In genomic region chr10:28375399-28376354, GRCh38 we compare ENCODE assay signal across 13 cellular contexts.
A peak's percentile ranks its signal among the peaks of the same experiment; 100 is the strongest.
DNase-seq lines count a peak whose midpoint lies in the region; ATAC-seq and TF ChIP-seq lines count a peak whose summit lies in the region.
"Had no signal": no experiment of that assay in that cellular context is flagged by ENCODE, and none has a peak within 500 bp of the region (broad histone marks: within the 10 kb centered on the region; RNA-seq: fewer than 3 reads in every experiment).

No MANE protein-coding gene starts in this region.

- H2BK12ac ChIP-seq in trophoblast cell (ENCODE audit: low read length), result peak overlapping the region; percentile 91

- H3K27ac Mint-ChIP-seq in CD4-positive, alpha-beta T cell, result no peak overlapping the region

- peaks cover 11% of the 10 kb centered on the region for H3K79me1 ChIP-seq in trophoblast cell (ENCODE audit: low read length)

- intact Hi-C loops in CD4-positive, alpha-beta T cell (cut with DNase I, micrococcal nuclease), result no loop called here

- peak overlapping the region; percentile 38 for H2AFZ ChIP-seq in trophoblast cell (ENCODE audit: insufficient read depth, low read length, poor library complexity)

- no peak overlapping the region for H3K9ac ChIP-seq in trophoblast cell (ENCODE audit: low read length)

- H3K36me3 ChIP-seq in trophoblast cell (ENCODE audit: control insufficient read depth in 1 of 2, insufficient read depth in 2 of 2, low read length in 2 of 2), result no peaks in the 10 kb centered on the region
- H3K36me3 ChIP-seq: ascending aorta, HAP-1, tibial nerve had no signal

- TF ChIP-seq CTCF in CD4-positive, alpha-beta T cell (IDR thresholded peaks at IDR 0.05), result no peak

- peak overlapping the region; percentile 60 for H3K18ac ChIP-seq in trophoblast cell (ENCODE audit: low read length)

- peak overlapping the region; percentile 42 for H4K8ac ChIP-seq in trophoblast cell (ENCODE audit: low read depth, low read length)

- peak overlapping the region; percentile 50 for H3K14ac ChIP-seq in trophoblast cell (ENCODE audit: low read length)

- WGBS in trophoblast cell (ENCODE audit: extremely low coverage, insufficient coverage, insufficient read length), result no CpG with 5 or more reads among the region's 10 CpGs

- peaks cover 27% of the 10 kb centered on the region for H3K4me1 Mint-ChIP-seq in CD4-positive, alpha-beta T cell (ENCODE audit: low read depth)

- no peaks in the 10 kb centered on the region for H3K27me3 ChIP-seq in trophoblast cell (ENCODE audit: insufficient read depth, low read length)
- H3K27me3 ChIP-seq in CD4-positive, alpha-beta T cell (ENCODE audit: control insufficient read depth, insufficient read depth, low read length), result no peaks in the 10 kb centered on the region
- H3K27me3 ChIP-seq: ascending aorta, tibial nerve had no signal

- H2AK5ac ChIP-seq in trophoblast cell (ENCODE audit: low read length), result peak overlapping the region; percentile 15

- H4K12ac ChIP-seq in trophoblast cell (ENCODE audit: low read depth, low read length), result peak overlapping the region; percentile 7

- H3K9me3 ChIP-seq in trophoblast cell (ENCODE audit: insufficient read depth, low read depth, low read length), result peaks cover 3% of the 10 kb centered on the region
- H3K9me3 ChIP-seq in CD4-positive, alpha-beta T cell (ENCODE audit: control insufficient read depth, low read length), result no peaks in the 10 kb centered on the region
- H3K9me3 ChIP-seq: ascending aorta, HAP-1, tibial nerve had no signal

- no peak for ATAC-seq in CD4-positive, alpha-beta T cell (ENCODE audit: poor library complexity)
- ATAC-seq in HG02642 (IDR thresholded peaks at IDR 0.05; ENCODE audit: poor library complexity, unreplicated experiment), result no peak

- no peaks in the 10 kb centered on the region for H3K36me3 Mint-ChIP-seq in CD4-positive, alpha-beta T cell (ENCODE audit: low read depth)

- POLR2A ChIA-PET in CD4-positive, alpha-beta T cell (lab: Charles Lee), result interaction anchor here (0.6 kb wide), 1 partner anchor 1618 kb away, joined by 3 read pairs; no protein-coding TSS in a partner anchor

- peak overlapping the region; percentile 95 for H2BK5ac ChIP-seq in trophoblast cell (ENCODE audit: low read depth, low read length, poor library complexity)

- no peak overlapping the region for H3K23ac ChIP-seq in trophoblast cell (ENCODE audit: low read length)

- H3K79me2 ChIP-seq in trophoblast cell (ENCODE audit: control insufficient read depth, insufficient read depth, low read length, poor library complexity), result no peaks in the 10 kb centered on the region

- H3K4me1 ChIP-seq in trophoblast cell (ENCODE audit: control insufficient read depth in 1 of 2, insufficient read depth in 2 of 2, low read length in 2 of 2), result peaks cover 6 to 9% of the 10 kb centered on the region in 2 experiments
- H3K4me1 ChIP-seq: HAP-1, tibial nerve had no signal

- H3K4me2 ChIP-seq in trophoblast cell (ENCODE audit: low read length), result peak overlapping the region; percentile 42

- peak overlapping the region; percentile 49 for H3K4ac ChIP-seq in trophoblast cell (ENCODE audit: low read depth, low read length)

- H3K27ac ChIP-seq in trophoblast cell (ENCODE audit: low read depth, low read length), result peak overlapping the region; percentile 92
- no peak overlapping the region for H3K27ac ChIP-seq in CD4-positive, alpha-beta T cell (ENCODE audit: low read depth, low read length)
- H3K27ac ChIP-seq: ascending aorta, tibial nerve had no signal

- DNase-seq in DMS53 treated with DMSO at 0.1 percent for 48 hours (lab: John Stamatoyannopoulos, UW; ENCODE audit: unreplicated experiment), result peak; percentile 81
- DNase-seq in M059J (ENCODE audit: low read depth), result peak; percentile 55
- peak; percentile 34 for DNase-seq in fibroblast of peridontal ligament (ENCODE audit: extremely low read depth)
- peak; percentile 88 to 95 for DNase-seq in trophoblast cell
- no peak for DNase-seq in NCI-H82 treated with DMSO at 0.1 percent for 48 hours (lab: John Stamatoyannopoulos, UW; ENCODE audit: unreplicated experiment)
- DNase-seq in CD4-positive, alpha-beta T cell, result no peak
- no peak for DNase-seq in NCI-H1105 (lab: John Stamatoyannopoulos, UW)
- DNase-seq: DND-41, NCI-H2171 treated with DMSO at 0.1 percent for 48 hours had no signal

- CTCF ChIA-PET in CD4-positive, alpha-beta T cell (lab: Charles Lee), result no interaction called here

- H2BK120ac ChIP-seq in trophoblast cell (ENCODE audit: insufficient read depth, low read length, poor library complexity), result peak overlapping the region; percentile 70

- no peak overlapping the region for H3K4me3 ChIP-seq in trophoblast cell (ENCODE audit: low read depth, low read length)
- H3K4me3 ChIP-seq: ascending aorta, HAP-1, tibial nerve had no signal

- H3K27me3 Mint-ChIP-seq in CD4-positive, alpha-beta T cell, result no peaks in the 10 kb centered on the region

- H3K9me3 Mint-ChIP-seq in CD4-positive, alpha-beta T cell, result no peaks in the 10 kb centered on the region

- no peak overlapping the region for H3K4me3 Mint-ChIP-seq in CD4-positive, alpha-beta T cell

- peak overlapping the region; percentile 96 for H4K91ac ChIP-seq in trophoblast cell (ENCODE audit: low read depth, low read length)

Comparison
In these comparisons a context has a peak if more than half of its experiments do, and no peak if none do; other contexts are left out.
1. DNase-seq: peak in DMS53 treated with DMSO at 0.1 percent for 48 hours (single experiment), M059J (single experiment), fibroblast of peridontal ligament (single experiment) and trophoblast cell (2 of 2); none in NCI-H82 treated with DMSO at 0.1 percent for 48 hours (single experiment), CD4-positive, alpha-beta T cell (0 of 10) and NCI-H1105 (single experiment).